In the genomic region with DNA sequence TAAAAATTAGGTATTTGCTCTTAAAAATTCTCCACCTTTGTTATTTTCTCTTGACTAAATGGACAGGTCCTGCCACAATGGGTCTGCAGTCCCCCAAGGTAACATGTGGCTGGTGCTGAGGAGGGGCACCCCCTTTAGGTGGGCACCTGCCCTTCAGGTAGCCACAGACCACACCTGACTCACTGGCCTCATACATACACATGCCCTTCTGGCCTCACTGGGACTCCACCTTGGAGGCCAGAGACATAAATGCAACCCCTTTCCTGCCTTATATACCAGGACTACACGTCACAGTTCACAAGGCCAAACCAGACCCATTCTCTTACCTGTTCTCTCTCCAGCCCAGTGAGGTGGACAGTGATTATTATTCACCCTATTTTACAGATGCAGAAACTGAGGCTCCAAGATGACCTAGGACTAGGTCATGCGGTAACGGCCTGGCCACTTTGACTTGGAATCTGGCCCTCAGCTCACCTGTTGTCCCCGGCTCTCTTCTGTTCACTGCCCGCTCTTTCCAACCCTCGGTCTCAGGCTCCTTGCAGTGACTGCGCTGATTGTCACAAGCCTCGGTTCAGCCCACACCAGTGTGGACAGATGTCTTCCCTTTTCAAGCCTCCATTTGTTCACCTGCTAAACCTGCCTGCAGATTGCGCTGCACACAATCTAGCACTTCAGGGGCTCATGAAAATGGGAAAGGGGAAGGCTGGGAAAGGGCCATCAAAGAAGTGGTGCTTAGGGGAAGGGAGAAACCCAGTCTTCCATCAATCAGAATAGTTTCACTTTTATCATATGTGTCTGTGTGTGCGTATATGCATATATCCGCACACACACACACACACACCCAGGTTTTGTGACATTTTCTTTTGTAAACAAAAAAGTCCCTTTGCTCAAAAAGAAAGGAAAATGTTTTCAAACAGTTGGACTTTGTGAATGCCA, we compare ENCODE assay signal across 10 cellular contexts.
A peak's percentile ranks its signal among the peaks of the same experiment; 100 is the strongest.
DNase-seq lines count a peak whose midpoint lies in the region; ATAC-seq, FAIRE-seq and TF ChIP-seq lines count a peak whose summit lies in the region.
"Had no signal": no experiment of that assay in that cellular context is flagged by ENCODE, and none has a peak within 500 bp of the region (broad histone marks: within the 10 kb centered on the region; RNA-seq: fewer than 3 reads in every experiment).

No MANE protein-coding gene starts in this region.

- intact Hi-C loops in activated T-helper 2 cell treated with anti-CD3 and anti-CD28 coated beads, Interferon-gamma antibody, Interleukin-2, Interleukin-4, amounts not matched to agents 10 μg/mL and 5 μg/mL and 100 μg/mL, durations not matched to agents 14 hours and 24 hours and 36 hours (cut with micrococcal nuclease), result loop anchor here (2.0 to 5.0 kb wide), 4 partner anchors 96 to 791 kb away; no protein-coding TSS in a partner anchor

- no peak overlapping the region for H3K9ac ChIP-seq in endodermal cell (ENCODE audit: extremely low read depth, low read length, poor library complexity, severe bottlenecking)

- H3K36me3 ChIP-seq in endodermal cell (ENCODE audit: control insufficient read depth, insufficient read depth, low read length), result no peaks in the 10 kb centered on the region

- peaks cover 9% of the 10 kb centered on the region for H3K9me3 Mint-ChIP-seq in activated T-helper 2 cell treated with anti-CD3 and anti-CD28 coated beads, Interferon-gamma antibody, Interleukin-2, Interleukin-4, amounts not matched to agents 10 μg/mL and 5 μg/mL and 100 μg/mL, durations not matched to agents 14 hours and 24 hours and 36 hours
- peaks cover 3% of the 10 kb centered on the region for H3K9me3 Mint-ChIP-seq in stimulated activated memory B cell treated with anti-CD40 and anti-IgM and Interleukin-4, amounts not matched to agents 10 μg/mL and 1 μg/mL and 100 μg/mL, for 72 hours
- H3K9me3 Mint-ChIP-seq in endodermal cell, result peaks cover 10% of the 10 kb centered on the region

- no peak for FAIRE-seq in frontal cortex (lab: Jason Lieb, UNC)
- FAIRE-seq: A204.1 had no signal

- peaks cover 10% of the 10 kb centered on the region for H3K9me3 ChIP-seq in endodermal cell (ENCODE audit: control insufficient read depth, low read length)

- H3K27ac Mint-ChIP-seq in activated T-helper 2 cell treated with anti-CD3 and anti-CD28 coated beads, Interferon-gamma antibody, Interleukin-2, Interleukin-4, amounts not matched to agents 10 μg/mL and 5 μg/mL and 100 μg/mL, durations not matched to agents 14 hours and 24 hours and 36 hours, result peak overlapping the region; percentile 90
- peak overlapping the region; percentile 93 for H3K27ac Mint-ChIP-seq in stimulated activated memory B cell treated with anti-CD40 and anti-IgM and Interleukin-4, amounts not matched to agents 10 μg/mL and 1 μg/mL and 100 μg/mL, for 72 hours
- no peak overlapping the region for H3K27ac Mint-ChIP-seq in endodermal cell

- H3K4me3 Mint-ChIP-seq in activated T-helper 2 cell treated with anti-CD3 and anti-CD28 coated beads, Interferon-gamma antibody, Interleukin-2, Interleukin-4, amounts not matched to agents 10 μg/mL and 5 μg/mL and 100 μg/mL, durations not matched to agents 14 hours and 24 hours and 36 hours (ENCODE audit: low read depth), result peak overlapping the region; percentile 49
- peak overlapping the region; percentile 64 for H3K4me3 Mint-ChIP-seq in stimulated activated memory B cell treated with anti-CD40 and anti-IgM and Interleukin-4, amounts not matched to agents 10 μg/mL and 1 μg/mL and 100 μg/mL, for 72 hours
- no peak overlapping the region for H3K4me3 Mint-ChIP-seq in endodermal cell

- peaks cover 4% of the 10 kb centered on the region for H3K36me3 Mint-ChIP-seq in activated T-helper 2 cell treated with anti-CD3 and anti-CD28 coated beads, Interferon-gamma antibody, Interleukin-2, Interleukin-4, amounts not matched to agents 10 μg/mL and 5 μg/mL and 100 μg/mL, durations not matched to agents 14 hours and 24 hours and 36 hours (ENCODE audit: low read depth)
- H3K36me3 Mint-ChIP-seq in stimulated activated memory B cell treated with anti-CD40 and anti-IgM and Interleukin-4, amounts not matched to agents 10 μg/mL and 1 μg/mL and 100 μg/mL, for 72 hours, result peaks cover 14% of the 10 kb centered on the region
- peaks cover 2% of the 10 kb centered on the region for H3K36me3 Mint-ChIP-seq in endodermal cell (ENCODE audit: low read depth)

- H3K4me1 ChIP-seq in endodermal cell (ENCODE audit: control insufficient read depth, insufficient read depth, low read length), result no peaks in the 10 kb centered on the region

- peak; percentile 18 for ATAC-seq in HG03108 (IDR thresholded peaks at IDR 0.05; ENCODE audit: unreplicated experiment)
- ATAC-seq in stimulated activated memory B cell treated with anti-CD40 and anti-IgM and Interleukin-4, amounts not matched to agents 10 μg/mL and 1 μg/mL and 100 μg/mL, for 72 hours, result peak; percentile 50

- H3K4me1 Mint-ChIP-seq in activated T-helper 2 cell treated with anti-CD3 and anti-CD28 coated beads, Interferon-gamma antibody, Interleukin-2, Interleukin-4, amounts not matched to agents 10 μg/mL and 5 μg/mL and 100 μg/mL, durations not matched to agents 14 hours and 24 hours and 36 hours (ENCODE audit: low read depth), result peaks cover 34% of the 10 kb centered on the region
- H3K4me1 Mint-ChIP-seq in stimulated activated memory B cell treated with anti-CD40 and anti-IgM and Interleukin-4, amounts not matched to agents 10 μg/mL and 1 μg/mL and 100 μg/mL, for 72 hours, result peaks cover 35% of the 10 kb centered on the region
- H3K4me1 Mint-ChIP-seq in endodermal cell, result peaks cover 11% of the 10 kb centered on the region

- H3K27me3 ChIP-seq in endodermal cell (ENCODE audit: control insufficient read depth, insufficient read depth, low read length, poor library complexity, severe bottlenecking), result no peaks in the 10 kb centered on the region

- no peaks in the 10 kb centered on the region for H3K27me3 Mint-ChIP-seq in activated T-helper 2 cell treated with anti-CD3 and anti-CD28 coated beads, Interferon-gamma antibody, Interleukin-2, Interleukin-4, amounts not matched to agents 10 μg/mL and 5 μg/mL and 100 μg/mL, durations not matched to agents 14 hours and 24 hours and 36 hours (ENCODE audit: low read depth)
- H3K27me3 Mint-ChIP-seq in stimulated activated memory B cell treated with anti-CD40 and anti-IgM and Interleukin-4, amounts not matched to agents 10 μg/mL and 1 μg/mL and 100 μg/mL, for 72 hours, result no peaks in the 10 kb centered on the region
- H3K27me3 Mint-ChIP-seq in endodermal cell (ENCODE audit: insufficient read depth), result no peaks in the 10 kb centered on the region

- peak; percentile 13 for DNase-seq in activated CD4-positive, alpha-beta T cell treated with anti-CD3 and anti-CD28 coated beads for 48 hours
- DNase-seq in activated CD4-positive, alpha-beta T cell treated with anti-CD3 and anti-CD28 coated beads, Interleukin-2, amount 50 U/mL, for 48 hours, result no peak
- DNase-seq in activated T-helper 2 cell treated with anti-CD3 and anti-CD28 coated beads, Interferon-gamma antibody, Interleukin-2, Interleukin-4, amounts not matched to agents 10 μg/mL and 5 μg/mL and 100 μg/mL, durations not matched to agents 14 hours and 24 hours and 36 hours (ENCODE audit: low spot score), result no peak
- DNase-seq in endodermal cell, result no peak
- DNase-seq in frontal cortex (ENCODE audit: low spot score in 2 of 2), result no peak
- no peak for DNase-seq in UCSD-AML1 (lab: John Stamatoyannopoulos, UW; ENCODE audit: unreplicated experiment)
- DNase-seq: midbrain had no signal

- H3K4me3 ChIP-seq in endodermal cell (ENCODE audit: low read length), result no peak overlapping the region

- TF ChIP-seq CTCF in endodermal cell (conservative IDR thresholded peaks at IDR 0.05), result no peak

- 95 to 98% methylated on average over 8 to 11 of the region's 11 CpGs for WGBS in endodermal cell (ENCODE audit: insufficient coverage in 1 of 2, insufficient read length in 1 of 2), 2 experiments

- no peak overlapping the region for H3K27ac ChIP-seq in endodermal cell (ENCODE audit: low read depth, low read length)
